ENCODE assay signal across 15 cellular contexts in genomic region chr3:120469440-120470415, GRCh38. TPM values are rescaled to one million over a fixed set of nuclear protein-coding genes. Genes with fewer than 3 reads are reported as not detected.
DNase-seq lines count a peak whose midpoint lies in the region; TF ChIP-seq lines count a peak whose summit lies in the region.
"Had no signal": no experiment of that assay in that cellular context is flagged by ENCODE, and none has a peak within 500 bp of the region (broad histone marks: within the 10 kb centered on the region; RNA-seq: fewer than 3 reads in every experiment).

No MANE protein-coding gene starts in this region.

- in situ Hi-C loops in ACHN (cut with HindIII; ENCODE audit: low pct_ligation_motif_present, low pct_unique_long_range_greater_than_20kb, low sequenced_read_pairs) = no loop called here

- no peaks in the 10 kb centered on the region for H3K27me3 Mint-ChIP-seq in mesothelial cell of epicardium (ENCODE audit: low read depth)

- H3K9me3 Mint-ChIP-seq in mesothelial cell of epicardium = peaks cover 13% of the 10 kb centered on the region

- H3K27ac Mint-ChIP-seq in mesothelial cell of epicardium = peak overlapping the region; percentile 96
- H3K27ac Mint-ChIP-seq: activated CD8-positive, alpha-beta T cell treated with anti-CD3 and anti-CD28 coated beads, Interleukin-2, amount 10 ng/mL, durations not matched to agents 7 days and 5 days had no signal

- H3K27ac ChIP-seq in dorsolateral prefrontal cortex = peak overlapping the region in 3 of 59 donors; percentile 30 to 45 (median 37)
- H3K27ac ChIP-seq: BLaER1, vagina had no signal

- DNase-seq in ACHN = peak; percentile 43
- DNase-seq in LNCaP clone FGC (ENCODE audit: low read depth) = peak; percentile 81
- DNase-seq in epithelial cell of proximal tubule (ENCODE audit: low read depth) = peak; percentile 27
- DNase-seq in mesothelial cell of epicardium (ENCODE audit: low spot score in 2 of 2, unreplicated experiment in 2 of 2) = peak in 1 of 2 experiments; percentile 60
- no peak for DNase-seq in NCI-H1930 (lab: John Stamatoyannopoulos, UW)
- no peak for DNase-seq in dorsolateral prefrontal cortex
- DNase-seq in epidermal melanocyte (ENCODE audit: insufficient read length, low spot score) = no peak
- no peak for DNase-seq in NCI-H2029 treated with DMSO at 0.1 percent for 48 hours (lab: John Stamatoyannopoulos, UW)
- DNase-seq: activated CD8-positive, alpha-beta T cell treated with anti-CD3 and anti-CD28 coated beads, Interleukin-2, amount 10 ng/mL, durations not matched to agents 7 days and 5 days; RPMI8226; stimulated activated CD4-positive, alpha-beta T cell treated with anti-CD3 and anti-CD28 coated beads, Interleukin-4, amount 100 ng/mL, for 24 hours had no signal

- H3K4me3 Mint-ChIP-seq in mesothelial cell of epicardium = peak overlapping the region; percentile 1
- H3K4me3 Mint-ChIP-seq: activated CD8-positive, alpha-beta T cell treated with anti-CD3 and anti-CD28 coated beads, Interleukin-2, amount 10 ng/mL, durations not matched to agents 7 days and 5 days; nephron had no signal

- no peak overlapping the region for H3K4me3 ChIP-seq in LNCaP clone FGC (ENCODE audit: low read depth, low read length)
- H3K4me3 ChIP-seq in epithelial cell of proximal tubule (ENCODE audit: low read depth, low read length) = no peak overlapping the region
- no peak overlapping the region for H3K4me3 ChIP-seq in dorsolateral prefrontal cortex
- H3K4me3 ChIP-seq: BLaER1, GM12878, vagina had no signal

- no peaks in the 10 kb centered on the region for H3K27me3 ChIP-seq in dorsolateral prefrontal cortex
- H3K27me3 ChIP-seq: BLaER1, vagina had no signal

- H3K36me3 Mint-ChIP-seq in mesothelial cell of epicardium = peaks cover 9% of the 10 kb centered on the region

- H3K4me1 Mint-ChIP-seq in mesothelial cell of epicardium = peaks cover 60% of the 10 kb centered on the region

- no peak for TF ChIP-seq CTCF in LNCaP clone FGC (IDR thresholded peaks at IDR 0.05; ENCODE audit: control insufficient read depth, extremely low read depth, insufficient read depth)
- no peak for TF ChIP-seq CTCF in epithelial cell of proximal tubule (conservative IDR thresholded peaks at IDR 0.05; ENCODE audit: low read depth, low read length)
- TF ChIP-seq CTCF in mesothelial cell of epicardium (IDR thresholded peaks at IDR 0.05; ENCODE audit: unreplicated experiment) = no peak
- TF ChIP-seq CTCF in dorsolateral prefrontal cortex (IDR thresholded peaks at IDR 0.05 in 54 of 56, conservative IDR thresholded peaks at IDR 0.05 in 2 of 56; ENCODE audit: low read depth in 1 of 56, partially characterized antibody in 56 of 56) = no peak

- intact Hi-C loops in dorsolateral prefrontal cortex (cut with DNase I) = no loop called here

RNA-seq across cellular contexts. Expression of gene FSTL1, which starts 18.9 kb away (rescaled TPM):
- 179 and 235 TPM in 2 replicates for total RNA-seq in epithelial cell of proximal tubule
- total RNA-seq in mesothelial cell of epicardium = 734 to 772 TPM (median 749 TPM) in 3 replicates
- 100 to 1,000 TPM in 4 of 120 experiments, 10 to 100 TPM in 116; 27.6 to 130 (median 46.8) TPM for total RNA-seq in dorsolateral prefrontal cortex

Comparison
In these comparisons a context has a peak if more than half of its experiments do, and no peak if none do; other contexts are left out.
1. DNase-seq: peak in ACHN (single experiment), LNCaP clone FGC (single experiment) and epithelial cell of proximal tubule (single experiment); none in NCI-H1930 (0 of 2), dorsolateral prefrontal cortex (0 of 10), epidermal melanocyte (single experiment) and NCI-H2029 treated with DMSO at 0.1 percent for 48 hours (single experiment).